37 cellular contexts compared by ENCODE assay signal in the genomic region with DNA sequence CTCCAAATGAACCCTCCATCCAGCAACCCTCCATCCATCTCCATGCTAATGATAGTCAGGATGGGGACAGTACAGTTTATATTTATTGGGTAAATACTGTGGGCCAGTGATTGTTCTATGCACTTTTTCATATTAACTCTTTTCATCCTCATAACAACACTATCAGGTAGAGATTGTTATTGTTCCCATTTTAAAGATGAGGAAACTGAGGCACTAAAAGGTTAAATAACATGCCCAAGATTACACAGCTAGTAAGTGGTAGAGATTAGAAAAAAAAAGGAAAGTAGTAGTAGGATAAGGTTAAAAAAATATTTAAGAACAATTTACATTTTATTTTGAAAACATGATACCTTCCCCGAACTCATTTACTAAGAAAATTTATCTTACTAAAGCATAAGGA.
"Had no signal": no experiment of that assay in that cellular context is flagged by ENCODE, and none has a peak within 500 bp of the region (broad histone marks: within the 10 kb centered on the region; RNA-seq: fewer than 3 reads in every experiment).

No MANE protein-coding gene starts in this region.

- H3K27me3 Mint-ChIP-seq: activated B cell treated with CpG ODN at 0.5 μM for 24 hours; activated CD4-positive, alpha-beta memory T cell treated with anti-CD3 and anti-CD28 coated beads for 36 hours; activated CD4-positive, alpha-beta T cell treated with anti-CD3 and anti-CD28 coated beads, Interleukin-2, amount 10 ng/mL, durations not matched to agents 24 days and 14 days; activated CD8-positive, alpha-beta T cell treated with anti-CD3 and anti-CD28 coated beads for 36 hours; activated naive CD4-positive, alpha-beta T cell treated with anti-CD3 and anti-CD28 coated beads, Interleukin-2, amount 50 U/mL, for 24 hours; activated naive CD8-positive, alpha-beta T cell treated with anti-CD3 and anti-CD28 coated beads, Interleukin-2, amount 10 ng/mL, durations not matched to agents 7 days and 5 days; activated naive CD8-positive, alpha-beta T cell treated with anti-CD3 and anti-CD28 coated beads, Interleukin-2, amount 50 U/mL, for 24 hours; central memory CD8-positive, alpha-beta T cell had no signal

- H3K4me1 ChIP-seq: ascending aorta had no signal

- H3K27ac ChIP-seq: ascending aorta, cardiac muscle cell, VCaP had no signal

- H3K9me3 ChIP-seq: ascending aorta had no signal

- DNase-seq: activated B cell treated with CpG ODN at 0.5 μM for 24 hours; activated CD4-positive, alpha-beta memory T cell treated with anti-CD3 and anti-CD28 coated beads for 36 hours; activated CD4-positive, alpha-beta T cell treated with anti-CD3 and anti-CD28 coated beads for 4 hours; activated CD4-positive, alpha-beta T cell treated with anti-CD3 and anti-CD28 coated beads, Interleukin-2, amount 10 ng/mL, durations not matched to agents 24 days and 14 days; activated CD4-positive, alpha-beta T cell treated with anti-CD3 and anti-CD28 coated beads, Interleukin-2, amount 50 U/mL, for 1 hour; activated CD4-positive, alpha-beta T cell treated with anti-CD3 and anti-CD28 coated beads, Interleukin-2, amount 50 U/mL, for 4 hours; activated CD4-positive, CD25-positive, alpha-beta regulatory T cell treated with anti-CD3 and anti-CD28 coated beads, Interleukin-2, amount 50 U/mL, for 72 hours; activated CD8-positive, alpha-beta memory T cell treated with anti-CD3 and anti-CD28 coated beads, Interleukin-2, amount 50 U/mL, for 4 hours; activated CD8-positive, alpha-beta T cell treated with anti-CD3 and anti-CD28 coated beads for 36 hours; activated effector memory CD4-positive, alpha-beta T cell treated with Interleukin-2 at 50 U/mL for 16 hours; activated gamma-delta T cell; activated naive CD4-positive, alpha-beta T cell treated with anti-CD3 and anti-CD28 coated beads for 36 hours; activated naive CD8-positive, alpha-beta T cell treated with anti-CD3 and anti-CD28 coated beads, Interleukin-2, amount 10 ng/mL, durations not matched to agents 7 days and 5 days; activated naive CD8-positive, alpha-beta T cell treated with anti-CD3 and anti-CD28 coated beads, Interleukin-2, amount 50 U/mL, for 24 hours; activated T-cell treated with anti-CD3 and anti-CD28 coated beads for 4 hours; activated T-cell treated with anti-CD3 and anti-CD28 coated beads, Interleukin-2, amount 50 U/mL, for 1 hour; activated T-cell treated with anti-CD3 and anti-CD28 coated beads, Interleukin-2, amount 50 U/mL, for 4 hours; activated T-cell treated with anti-CD3 and anti-CD28 coated beads, Interleukin-2, amount 50 U/mL, for 72 hours; amygdala; anterior cingulate cortex; caudate nucleus; cerebellar nuclear complex; T-helper 1 cell; T-helper 2 cell; T-helper 9 cell had no signal

- H3K4me1 Mint-ChIP-seq: brain had no signal

- ATAC-seq: activated CD8-positive, alpha-beta T cell treated with anti-CD3 and anti-CD28 coated beads for 36 hours; activated naive CD8-positive, alpha-beta T cell treated with anti-CD3 and anti-CD28 coated beads, Interleukin-2, amount 50 U/mL, for 24 hours; activated T-cell treated with anti-CD3 and anti-CD28 coated beads, Interleukin-2, amount 50 U/mL, for 4 hours; activated T-cell treated with anti-CD3 and anti-CD28 coated beads, Interleukin-2, amount 50 U/mL, for 72 hours had no signal

- FAIRE-seq: bronchial epithelial cell, TTC549 had no signal

- H3K36me3 Mint-ChIP-seq: activated CD4-positive, alpha-beta memory T cell treated with anti-CD3 and anti-CD28 coated beads for 36 hours; activated naive CD8-positive, alpha-beta T cell treated with anti-CD3 and anti-CD28 coated beads, Interleukin-2, amount 10 ng/mL, durations not matched to agents 7 days and 5 days; brain had no signal

- H3K27ac Mint-ChIP-seq: activated B cell treated with CpG ODN at 0.5 μM for 24 hours; activated CD4-positive, alpha-beta memory T cell treated with anti-CD3 and anti-CD28 coated beads for 36 hours; activated CD4-positive, alpha-beta T cell treated with anti-CD3 and anti-CD28 coated beads, Interleukin-2, amount 10 ng/mL, durations not matched to agents 24 days and 14 days; activated CD8-positive, alpha-beta T cell treated with anti-CD3 and anti-CD28 coated beads for 36 hours; activated naive CD4-positive, alpha-beta T cell treated with anti-CD3 and anti-CD28 coated beads for 36 hours; activated naive CD4-positive, alpha-beta T cell treated with anti-CD3 and anti-CD28 coated beads, Interleukin-2, amount 50 U/mL, for 24 hours; activated naive CD8-positive, alpha-beta T cell treated with anti-CD3 and anti-CD28 coated beads, Interleukin-2, amount 10 ng/mL, durations not matched to agents 7 days and 5 days; activated naive CD8-positive, alpha-beta T cell treated with anti-CD3 and anti-CD28 coated beads, Interleukin-2, amount 50 U/mL, for 24 hours; activated T-cell treated with anti-CD3 and anti-CD28 coated beads, Interleukin-2, amount 50 U/mL, for 72 hours; activated T-helper 1 cell treated with anti-CD3 and anti-CD28 coated beads, Interleukin-12 subunit alpha, Interleukin-12 subunit beta, Interleukin-2, Interleukin-4 antibody, amounts not matched to agents 30 ng/mL and 10 ng/mL and 1 ng/mL, durations not matched to agents 14 hours and 24 hours and 36 hours; activated T-helper 2 cell treated with anti-CD3 and anti-CD28 coated beads, Interferon-gamma antibody, Interleukin-2, Interleukin-4, amounts not matched to agents 10 μg/mL and 5 μg/mL and 100 μg/mL, durations not matched to agents 14 hours and 24 hours and 36 hours; brain; T-helper 1 cell treated with Interleukin-12 subunit alpha and Interleukin-12 subunit beta and Interleukin-4 antibody, amounts not matched to agents 30 μg/mL and 1 μg/mL, for 36 hours; T-helper 2 cell treated with Interferon-gamma antibody and Interleukin-4, amounts not matched to agents 5 μg/mL and 100 μg/mL, for 36 hours had no signal

- H3K4me3 ChIP-seq: ascending aorta, cardiac muscle cell had no signal

- H3K27me3 ChIP-seq: ascending aorta, cardiac muscle cell had no signal

- H3K9me3 Mint-ChIP-seq: activated B cell treated with CpG ODN at 0.5 μM for 24 hours; activated CD4-positive, alpha-beta memory T cell treated with anti-CD3 and anti-CD28 coated beads for 36 hours; activated CD4-positive, alpha-beta T cell treated with anti-CD3 and anti-CD28 coated beads, Interleukin-2, amount 10 ng/mL, durations not matched to agents 24 days and 14 days; activated CD8-positive, alpha-beta T cell treated with anti-CD3 and anti-CD28 coated beads for 36 hours; activated naive CD4-positive, alpha-beta T cell treated with anti-CD3 and anti-CD28 coated beads for 36 hours; activated naive CD4-positive, alpha-beta T cell treated with anti-CD3 and anti-CD28 coated beads, Interleukin-2, amount 50 U/mL, for 24 hours; activated naive CD8-positive, alpha-beta T cell treated with anti-CD3 and anti-CD28 coated beads, Interleukin-2, amount 10 ng/mL, durations not matched to agents 7 days and 5 days; activated naive CD8-positive, alpha-beta T cell treated with anti-CD3 and anti-CD28 coated beads, Interleukin-2, amount 50 U/mL, for 24 hours; activated T-cell treated with anti-CD3 and anti-CD28 coated beads, Interleukin-2, amount 50 U/mL, for 4 hours; activated T-cell treated with anti-CD3 and anti-CD28 coated beads, Interleukin-2, amount 50 U/mL, for 72 hours; activated T-helper 1 cell treated with anti-CD3 and anti-CD28 coated beads, Interleukin-12 subunit alpha, Interleukin-12 subunit beta, Interleukin-2, Interleukin-4 antibody, amounts not matched to agents 30 ng/mL and 10 ng/mL and 1 ng/mL, durations not matched to agents 14 hours and 24 hours and 36 hours; activated T-helper 2 cell treated with anti-CD3 and anti-CD28 coated beads, Interferon-gamma antibody, Interleukin-2, Interleukin-4, amounts not matched to agents 10 μg/mL and 5 μg/mL and 100 μg/mL, durations not matched to agents 14 hours and 24 hours and 36 hours; brain; central memory CD8-positive, alpha-beta T cell; T-helper 1 cell treated with Interleukin-12 subunit alpha and Interleukin-12 subunit beta and Interleukin-4 antibody, amounts not matched to agents 30 μg/mL and 1 μg/mL, for 36 hours; T-helper 2 cell treated with Interferon-gamma antibody and Interleukin-4, amounts not matched to agents 5 μg/mL and 100 μg/mL, for 36 hours had no signal

- H3K36me3 ChIP-seq: ascending aorta, cardiac muscle cell had no signal

- H3K4me3 Mint-ChIP-seq: activated B cell treated with CpG ODN at 0.5 μM for 24 hours; activated CD4-positive, alpha-beta memory T cell treated with anti-CD3 and anti-CD28 coated beads for 36 hours; activated CD4-positive, alpha-beta T cell treated with anti-CD3 and anti-CD28 coated beads, Interleukin-2, amount 10 ng/mL, durations not matched to agents 24 days and 14 days; activated CD8-positive, alpha-beta T cell treated with anti-CD3 and anti-CD28 coated beads for 36 hours; activated naive CD4-positive, alpha-beta T cell treated with anti-CD3 and anti-CD28 coated beads for 36 hours; activated naive CD4-positive, alpha-beta T cell treated with anti-CD3 and anti-CD28 coated beads, Interleukin-2, amount 50 U/mL, for 24 hours; activated naive CD8-positive, alpha-beta T cell treated with anti-CD3 and anti-CD28 coated beads, Interleukin-2, amount 10 ng/mL, durations not matched to agents 7 days and 5 days; activated naive CD8-positive, alpha-beta T cell treated with anti-CD3 and anti-CD28 coated beads, Interleukin-2, amount 50 U/mL, for 24 hours; activated T-cell treated with anti-CD3 and anti-CD28 coated beads, Interleukin-2, amount 50 U/mL, for 4 hours; activated T-cell treated with anti-CD3 and anti-CD28 coated beads, Interleukin-2, amount 50 U/mL, for 72 hours; activated T-helper 1 cell treated with anti-CD3 and anti-CD28 coated beads, Interleukin-12 subunit alpha, Interleukin-12 subunit beta, Interleukin-2, Interleukin-4 antibody, amounts not matched to agents 30 ng/mL and 10 ng/mL and 1 ng/mL, durations not matched to agents 14 hours and 24 hours and 36 hours; brain; central memory CD8-positive, alpha-beta T cell; T-helper 1 cell treated with Interleukin-12 subunit alpha and Interleukin-12 subunit beta and Interleukin-4 antibody, amounts not matched to agents 30 μg/mL and 1 μg/mL, for 36 hours; T-helper 2 cell treated with Interferon-gamma antibody and Interleukin-4, amounts not matched to agents 5 μg/mL and 100 μg/mL, for 36 hours had no signal
